In the genomic region with DNA sequence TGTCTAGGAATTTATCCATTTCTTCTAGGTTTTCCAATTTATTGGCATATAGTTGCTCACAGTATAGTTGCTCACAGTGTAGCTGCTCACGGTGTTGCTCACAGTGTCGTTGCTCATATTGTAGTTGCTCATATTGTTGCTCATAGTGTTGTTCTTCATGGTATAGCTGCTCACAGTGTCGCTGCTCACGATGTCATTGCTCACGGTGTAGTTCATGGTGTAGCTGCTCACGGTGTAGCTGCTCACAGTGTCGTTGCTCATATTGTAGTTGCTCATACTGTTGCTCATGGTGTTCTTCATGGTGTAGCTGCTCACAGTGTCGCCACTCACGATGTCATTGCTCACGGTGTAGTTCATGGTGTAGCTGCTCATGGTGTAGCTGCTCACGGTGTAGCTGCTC, we compare ENCODE assay signal across 1 cellular context.
TF ChIP-seq lines count a peak whose summit lies in the region.

No MANE protein-coding gene starts in this region.

TF ChIP-seq in GM12878, 131 proteins besides CTCF, POLR2A, EP300 and RAD21:
- TF ChIP-seq, protein P1, sequence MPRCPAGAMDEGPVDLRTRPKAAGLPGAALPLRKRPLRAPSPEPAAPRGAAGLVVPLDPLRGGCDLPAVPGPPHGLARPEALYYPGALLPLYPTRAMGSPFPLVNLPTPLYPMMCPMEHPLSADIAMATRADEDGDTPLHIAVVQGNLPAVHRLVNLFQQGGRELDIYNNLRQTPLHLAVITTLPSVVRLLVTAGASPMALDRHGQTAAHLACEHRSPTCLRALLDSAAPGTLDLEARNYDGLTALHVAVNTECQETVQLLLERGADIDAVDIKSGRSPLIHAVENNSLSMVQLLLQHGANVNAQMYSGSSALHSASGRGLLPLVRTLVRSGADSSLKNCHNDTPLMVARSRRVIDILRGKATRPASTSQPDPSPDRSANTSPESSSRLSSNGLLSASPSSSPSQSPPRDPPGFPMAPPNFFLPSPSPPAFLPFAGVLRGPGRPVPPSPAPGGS (IDR thresholded peaks at IDR 0.05; ENCODE audit: borderline replicate concordance, insufficient read depth, low read depth, low read length, poor library complexity, severe bottlenecking), result peak; percentile 52
- no peak for TF ChIP-seq SMC3 (IDR thresholded peaks at IDR 0.05; ENCODE audit: borderline replicate concordance, low read length)
